Comparison of ENCODE assay signal across 9 cellular contexts in genomic region chr6:134778431-134778830, GRCh38.
"Had no signal": no experiment of that assay in that cellular context is flagged by ENCODE, and none has a peak within 500 bp of the region (broad histone marks: within the 10 kb centered on the region; RNA-seq: fewer than 3 reads in every experiment).

No MANE protein-coding gene starts in this region.

- H3K36me3 Mint-ChIP-seq: IgD-negative memory B cell had no signal

- H3K9ac ChIP-seq: GM23248 had no signal

- H3K4me3 ChIP-seq: GM23248, HAP-1 had no signal

- H2AFZ ChIP-seq: GM23248 had no signal

- H3K4me3 Mint-ChIP-seq: IgD-negative memory B cell had no signal

- H3K27ac Mint-ChIP-seq: IgD-negative memory B cell had no signal

- ATAC-seq: HCT116 had no signal

- H3K36me3 ChIP-seq: HAP-1 had no signal

- DNase-seq: GM23248, GOT3, H7, Kasumi-1, KG1 had no signal

- H3K27ac ChIP-seq: GM23248, HL-60 had no signal

- H3K4me1 Mint-ChIP-seq: IgD-negative memory B cell had no signal
